In the genomic region with DNA sequence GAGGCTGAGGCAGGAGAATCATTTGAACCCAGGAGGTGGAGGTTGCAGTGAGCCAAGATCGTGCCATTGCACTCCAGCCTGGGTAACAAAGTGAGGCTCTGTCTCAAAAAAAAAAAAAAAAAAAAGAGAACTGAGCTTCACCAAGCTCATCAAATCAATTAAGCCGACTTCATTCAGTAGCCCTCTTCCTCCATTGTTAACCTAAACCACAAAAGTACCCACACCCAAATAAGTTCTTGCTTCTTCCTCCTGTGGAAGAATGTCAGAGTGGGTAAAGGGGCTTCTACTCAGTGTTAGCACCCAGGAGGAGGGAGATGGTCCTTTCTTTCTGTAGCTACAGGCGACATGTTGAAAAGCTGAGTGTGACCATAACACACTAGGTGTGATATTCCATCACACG, we compare ENCODE assay signal across 35 cellular contexts. TPM values are rescaled to one million over a fixed set of nuclear protein-coding genes. Genes with fewer than 3 reads are reported as not detected.
"Had no signal": no experiment of that assay in that cellular context is flagged by ENCODE, and none has a peak within 500 bp of the region (broad histone marks: within the 10 kb centered on the region; RNA-seq: fewer than 3 reads in every experiment).

No MANE protein-coding gene starts in this region.

- H3K27me3 ChIP-seq: ascending aorta, cardiac muscle cell, colonic mucosa, MG63, Peyer's patch had no signal

- H3K4me1 ChIP-seq: ascending aorta, colonic mucosa, Peyer's patch had no signal

- ATAC-seq: activated CD8-positive, alpha-beta memory T cell treated with anti-CD3 and anti-CD28 coated beads, Interleukin-2, amount 10 ng/mL, durations not matched to agents 7 days and 5 days; PC-3 had no signal

- H3K27ac ChIP-seq: ascending aorta, cardiac muscle cell, colonic mucosa, Peyer's patch had no signal

- H3K4me3 ChIP-seq: ascending aorta, cardiac muscle cell, colonic mucosa, MG63, Peyer's patch had no signal

- H3K36me3 ChIP-seq: ascending aorta, cardiac muscle cell, colonic mucosa, MG63, Peyer's patch, WERI-Rb-1 had no signal

- H3K4me3 Mint-ChIP-seq: activated CD4-positive, alpha-beta memory T cell treated with anti-CD3 and anti-CD28 coated beads, Interleukin-2, amount 10 ng/mL, durations not matched to agents 7 days and 5 days; activated CD8-positive, alpha-beta memory T cell treated with anti-CD3 and anti-CD28 coated beads, Interleukin-2, amount 10 ng/mL, durations not matched to agents 7 days and 5 days; activated naive CD4-positive, alpha-beta T cell treated with anti-CD3 and anti-CD28 coated beads, Interleukin-2, amount 10 ng/mL, durations not matched to agents 7 days and 5 days; central memory CD8-positive, alpha-beta T cell had no signal

- DNase-seq: activated CD4-positive, alpha-beta memory T cell treated with anti-CD3 and anti-CD28 coated beads, Interleukin-2, amount 10 ng/mL, durations not matched to agents 7 days and 5 days; activated CD4-positive, alpha-beta T cell treated with anti-CD3 and anti-CD28 coated beads for 1 hour; activated CD4-positive, alpha-beta T cell treated with anti-CD3 and anti-CD28 coated beads for 48 hours; activated CD4-positive, CD25-positive, alpha-beta regulatory T cell; activated CD8-positive, alpha-beta memory T cell treated with anti-CD3 and anti-CD28 coated beads for 24 hours; activated CD8-positive, alpha-beta memory T cell treated with anti-CD3 and anti-CD28 coated beads, Interleukin-2, amount 10 ng/mL, durations not matched to agents 7 days and 5 days; activated CD8-positive, alpha-beta memory T cell treated with anti-CD3 and anti-CD28 coated beads, Interleukin-2, amount 50 U/mL, for 48 hours; activated effector memory CD4-positive, alpha-beta T cell treated with Interleukin-2 at 50 U/mL for 16 hours; activated naive CD4-positive, alpha-beta T cell treated with anti-CD3 and anti-CD28 coated beads, Interleukin-2, amount 10 ng/mL, durations not matched to agents 7 days and 5 days; activated naive CD8-positive, alpha-beta T cell treated with anti-CD3 and anti-CD28 coated beads, Interleukin-2, amount 10 ng/mL, durations not matched to agents 7 days and 5 days; activated T-cell treated with anti-CD3 and anti-CD28 coated beads, Interleukin-2, amount 50 U/mL, for 48 hours; amygdala; colonic mucosa; MG63; NCI-H1092 treated with DMSO at 0.1 percent for 48 hours; NCI-H1417; NCI-H146; NCI-H187; NCI-H2029 treated with DMSO at 0.1 percent for 48 hours; NCI-H2107; NCI-H2171; NCI-H510A; NCI-H526; NCI-H748 treated with DMSO at 0.1 percent for 48 hours; PC-3; Peyer's patch; RPMI8226; T1000; WERI-Rb-1 had no signal

- H3K9me3 ChIP-seq: ascending aorta, colonic mucosa, MG63, Peyer's patch had no signal

- H3K27ac Mint-ChIP-seq: activated CD4-positive, alpha-beta memory T cell treated with anti-CD3 and anti-CD28 coated beads, Interleukin-2, amount 10 ng/mL, durations not matched to agents 7 days and 5 days; activated CD8-positive, alpha-beta memory T cell treated with anti-CD3 and anti-CD28 coated beads, Interleukin-2, amount 10 ng/mL, durations not matched to agents 7 days and 5 days; activated naive CD4-positive, alpha-beta T cell treated with anti-CD3 and anti-CD28 coated beads, Interleukin-2, amount 10 ng/mL, durations not matched to agents 7 days and 5 days; activated naive CD8-positive, alpha-beta T cell treated with anti-CD3 and anti-CD28 coated beads, Interleukin-2, amount 10 ng/mL, durations not matched to agents 7 days and 5 days had no signal

- H3K27me3 Mint-ChIP-seq: activated CD4-positive, alpha-beta memory T cell treated with anti-CD3 and anti-CD28 coated beads, Interleukin-2, amount 10 ng/mL, durations not matched to agents 7 days and 5 days; activated CD8-positive, alpha-beta memory T cell treated with anti-CD3 and anti-CD28 coated beads, Interleukin-2, amount 10 ng/mL, durations not matched to agents 7 days and 5 days; activated naive CD4-positive, alpha-beta T cell treated with anti-CD3 and anti-CD28 coated beads, Interleukin-2, amount 10 ng/mL, durations not matched to agents 7 days and 5 days; activated naive CD8-positive, alpha-beta T cell treated with anti-CD3 and anti-CD28 coated beads, Interleukin-2, amount 10 ng/mL, durations not matched to agents 7 days and 5 days; central memory CD8-positive, alpha-beta T cell had no signal

- H3K9me3 Mint-ChIP-seq: central memory CD8-positive, alpha-beta T cell had no signal

RNA-seq across cellular contexts. Expression of a gene that starts 58.6 kb away (rescaled TPM):
- total RNA-seq: activated CD4-positive, alpha-beta memory T cell treated with anti-CD3 and anti-CD28 coated beads, Interleukin-2, amount 10 ng/mL, durations not matched to agents 7 days and 5 days; ascending aorta; cardiac muscle cell; chondrocyte; colonic mucosa; PC-3; Peyer's patch; T-helper 1 cell treated with Interleukin-12 subunit alpha and Interleukin-12 subunit beta and Interleukin-4 antibody, amounts not matched to agents 30 ng/mL and 1 ng/mL, for 36 hours had no signal
- polyA plus RNA-seq: adipose tissue, cardiac muscle cell had no signal
